6 cellular contexts compared by ENCODE assay signal in genomic region chr19:42280761-42281174, GRCh38. TPM values are rescaled to one million over a fixed set of nuclear protein-coding genes. Genes with fewer than 3 reads are reported as not detected.
DNase-seq lines count a peak whose midpoint lies in the region; ATAC-seq and TF ChIP-seq lines count a peak whose summit lies in the region.

No MANE protein-coding gene starts in this region.

- ATAC-seq in CD8-positive, alpha-beta T cell = no peak
- no peak for ATAC-seq in GM21360 (IDR thresholded peaks at IDR 0.05; ENCODE audit: unreplicated experiment)

- H3K27me3 ChIP-seq in CD8-positive, alpha-beta T cell (ENCODE audit: insufficient read depth, low read length) = no peaks in the 10 kb centered on the region
- H3K27me3 ChIP-seq in Peyer's patch (no peaks in the 10 kb centered on the region), tibial artery (no peaks in the 10 kb centered on the region)

- peak overlapping the region; percentile 69 for H3K4me3 Mint-ChIP-seq in CD8-positive, alpha-beta T cell

- peak overlapping the region; percentile 61 for H3K27ac ChIP-seq in CD8-positive, alpha-beta T cell (ENCODE audit: low read depth, low read length)
- H3K27ac ChIP-seq in Peyer's patch (peak overlapping the region; percentile 89 to 99 (median 96)), tibial artery (peak overlapping the region; percentile 93 to 97)

- H3K36me3 ChIP-seq in CD8-positive, alpha-beta T cell (ENCODE audit: insufficient read depth, low read length) = peaks cover 3% of the 10 kb centered on the region
- H3K36me3 ChIP-seq in Peyer's patch (no peaks in the 10 kb centered on the region), tibial artery (no peaks in the 10 kb centered on the region)

- no peaks in the 10 kb centered on the region for H3K9me3 ChIP-seq in CD8-positive, alpha-beta T cell (ENCODE audit: low read length)
- H3K9me3 ChIP-seq in Peyer's patch (no peaks in the 10 kb centered on the region), tibial artery (no peaks in the 10 kb centered on the region)

- intact Hi-C loops in CD8-positive, alpha-beta T cell (cut with DNase I, micrococcal nuclease) = loop anchor here (1.0 to 5.0 kb wide), 7 partner anchors 10 to 142 kb away; partner anchors contain the start of genes DEDD2 (in 1 of the 2) and ERF (in 1 of the 2)
- intact Hi-C loops in tibial artery (cut with DNase I; ENCODE audit: low total_unique reads) = no loop called here

- TF ChIP-seq CTCF in CD8-positive, alpha-beta T cell (IDR thresholded peaks at IDR 0.05) = no peak
- TF ChIP-seq CTCF in Peyer's patch (IDR thresholded peaks at IDR 0.05) (no peak), tibial artery (IDR thresholded peaks at IDR 0.05) (no peak)

- H3K27ac Mint-ChIP-seq in CD8-positive, alpha-beta T cell = no peak overlapping the region

- CTCF ChIA-PET in CD8-positive, alpha-beta T cell (lab: Charles Lee) = interaction anchor here (2.7 to 4.4 kb wide), 3 partner anchors 14 to 148 kb away, joined by 22 to 65 read pairs (median 24); partner anchors contain the start of genes GSK3A and POU2F2

- peaks cover 57% of the 10 kb centered on the region for H3K4me1 Mint-ChIP-seq in CD8-positive, alpha-beta T cell (ENCODE audit: low read depth)

- peaks cover 8% of the 10 kb centered on the region for H3K36me3 Mint-ChIP-seq in CD8-positive, alpha-beta T cell

- peaks cover 60% of the 10 kb centered on the region for H3K4me1 ChIP-seq in CD8-positive, alpha-beta T cell (ENCODE audit: insufficient read depth, low read length)
- peaks cover 15 to 71% (median 42%) of the 10 kb centered on the region in 4 donors for H3K4me1 ChIP-seq in Peyer's patch
- H3K4me1 ChIP-seq in tibial artery = peaks cover 6 to 86% (median 77%) of the 10 kb centered on the region in 4 donors

- peak in 1 of 7 experiments; percentile 28 for DNase-seq in CD8-positive, alpha-beta T cell
- DNase-seq in Peyer's patch (peak in 1 of 3 donors; percentile 52), hepatic stellate cell (ENCODE audit: low spot score) (peak; percentile 87), tibial artery (peak; percentile 73 to 90)
- DNase-seq in activated CD4-positive, alpha-beta T cell treated with anti-CD3 and anti-CD28 coated beads, Interleukin-2, amount 50 U/mL, for 1 hour = no peak

- no peaks in the 10 kb centered on the region for H3K27me3 Mint-ChIP-seq in CD8-positive, alpha-beta T cell (ENCODE audit: low read depth)

- H3K9me3 Mint-ChIP-seq in CD8-positive, alpha-beta T cell = no peaks in the 10 kb centered on the region

- H3K4me3 ChIP-seq in CD8-positive, alpha-beta T cell (ENCODE audit: low read depth, low read length) = peak overlapping the region; percentile 79
- H3K4me3 ChIP-seq in Peyer's patch = peak overlapping the region; percentile 64 to 89 (median 83)
- peak overlapping the region; percentile 78 to 85 for H3K4me3 ChIP-seq in tibial artery

- TF ChIP-seq POLR2A in Peyer's patch (IDR thresholded peaks at IDR 0.05) = no peak

- POLR2A ChIA-PET in CD8-positive, alpha-beta T cell (lab: Charles Lee) = interaction anchor here (0.6 to 2.6 kb wide), 3 partner anchors 10 to 63 kb away, joined by 3 to 15 read pairs (median 10); partner anchors contain the start of genes DEDD2 and GSK3A

RNA-seq across cellular contexts. Expression of gene CIC, which starts 11.7 kb away (rescaled TPM):
- 100 to 1,000 TPM; 111 to 112 TPM for total RNA-seq in CD8-positive, alpha-beta T cell
- total RNA-seq in Peyer's patch = 10 to 100 TPM; 40.5 to 72.8 (median 67.2) TPM

RNA-seq across cellular contexts. Expression of gene PRR19, which starts 21.2 kb away (rescaled TPM):
- under 1 TPM in 1 of 2 experiments, not detected in 1; 0.19 TPM for total RNA-seq in CD8-positive, alpha-beta T cell
- total RNA-seq in Peyer's patch = 1 to 10 TPM in 2 of 4 donors, not detected in 2; 1.1 TPM

RNA-seq across cellular contexts. Expression of gene PAFAH1B3, which starts 21.7 kb away (rescaled TPM):
- total RNA-seq in CD8-positive, alpha-beta T cell = 10 to 100 TPM; 10.1 to 13.5 TPM
- 10 to 100 TPM in 2 of 4 donors, 1 to 10 TPM in 2; 8.6 to 42.1 (median 10.2) TPM for total RNA-seq in Peyer's patch

RNA-seq across cellular contexts. Expression of gene ERF, which starts 25.8 kb away (rescaled TPM):
- 10 to 100 TPM; 92.1 to 95.1 TPM for total RNA-seq in CD8-positive, alpha-beta T cell
- total RNA-seq in Peyer's patch = 10 to 100 TPM; 13.2 to 85.4 (median 49.3) TPM

RNA-seq across cellular contexts. Expression of gene TMEM145, which starts 32.3 kb away (rescaled TPM):
- total RNA-seq in CD8-positive, alpha-beta T cell = not detected
- not detected for total RNA-seq in Peyer's patch
